1 cellular context compared by ENCODE assay signal in the genomic region with DNA sequence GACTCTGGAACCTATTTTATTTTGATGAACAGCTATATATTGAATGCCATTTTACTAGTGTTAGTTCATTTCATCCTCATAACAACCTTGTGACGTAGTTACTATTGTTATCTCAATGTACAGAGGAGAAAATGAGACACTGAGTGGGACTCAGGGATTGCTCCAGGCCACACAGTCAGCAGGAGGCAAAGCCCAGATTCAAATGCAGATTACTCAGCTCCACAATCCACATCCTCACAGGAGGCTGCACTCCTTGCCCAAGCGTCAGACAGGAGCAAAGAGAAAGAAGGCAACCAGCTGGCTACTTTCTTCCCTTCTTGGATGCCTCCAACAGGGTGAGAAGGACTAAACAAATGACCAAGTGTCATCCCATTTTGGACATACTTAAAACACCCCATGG.
TF ChIP-seq lines count a peak whose summit lies in the region.

No MANE protein-coding gene starts in this region.

TF ChIP-seq in A549, 52 proteins besides CTCF, POLR2A, EP300 and RAD21 (continued from another document):
- TF ChIP-seq, protein P1, sequence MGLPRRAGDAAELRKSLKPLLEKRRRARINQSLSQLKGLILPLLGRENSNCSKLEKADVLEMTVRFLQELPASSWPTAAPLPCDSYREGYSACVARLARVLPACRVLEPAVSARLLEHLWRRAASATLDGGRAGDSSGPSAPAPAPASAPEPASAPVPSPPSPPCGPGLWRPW (IDR thresholded peaks at IDR 0.05), result no peak
- TF ChIP-seq EHMT2 (IDR thresholded peaks at IDR 0.05; ENCODE audit: low read depth) (no peak), POLR2AphosphoS2 (conservative IDR thresholded peaks at IDR 0.05; ENCODE audit: low read length) (no peak)
